ENCODE assay signal across 33 cellular contexts in the genomic region with DNA sequence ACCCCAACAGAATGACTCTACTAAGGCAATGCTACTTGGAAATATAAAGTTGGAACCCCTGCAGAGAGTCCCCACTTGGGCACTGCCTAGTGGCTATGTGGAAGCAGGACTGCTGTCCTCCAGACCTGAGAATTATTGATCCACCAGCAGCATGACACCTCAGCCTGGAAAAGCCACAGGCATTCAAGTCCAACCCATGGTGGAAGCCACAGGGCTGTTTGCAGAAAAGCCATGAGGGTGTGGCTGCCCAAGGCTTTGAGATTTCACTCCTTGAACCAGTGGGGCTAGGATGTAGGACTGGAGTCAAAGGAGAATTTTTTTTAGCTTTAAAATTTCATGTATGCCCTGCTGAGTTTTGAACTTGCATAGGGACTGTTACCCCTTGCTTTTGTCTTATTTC. TPM values are rescaled to one million over a fixed set of nuclear protein-coding genes. Genes with fewer than 3 reads are reported as not detected.
"Had no signal": no experiment of that assay in that cellular context is flagged by ENCODE, and none has a peak within 500 bp of the region (broad histone marks: within the 10 kb centered on the region; RNA-seq: fewer than 3 reads in every experiment).

No MANE protein-coding gene starts in this region.

- H3K27ac ChIP-seq: brain microvascular endothelial cell, coronary artery, dorsolateral prefrontal cortex, esophagus muscularis mucosa, foreskin keratinocyte, gastrocnemius medialis, heart left ventricle had no signal

- H3K36me3 ChIP-seq: brain microvascular endothelial cell, esophagus muscularis mucosa, gastrocnemius medialis, heart left ventricle had no signal

- DNase-seq: activated CD4-positive, alpha-beta T cell treated with anti-CD3 and anti-CD28 coated beads for 36 hours; activated CD4-positive, alpha-beta T cell treated with anti-CD3 and anti-CD28 coated beads, Interleukin-2, amount 10 ng/mL, durations not matched to agents 7 days and 5 days; activated CD4-positive, alpha-beta T cell treated with anti-CD3 and anti-CD28 coated beads, Interleukin-2, amount 50 U/mL, for 48 hours; activated CD4-positive, CD25-positive, alpha-beta regulatory T cell; activated CD4-positive, CD25-positive, alpha-beta regulatory T cell treated with anti-CD3 and anti-CD28 coated beads, Interleukin-2, amount 50 U/mL, for 72 hours; activated CD8-positive, alpha-beta memory T cell treated with anti-CD3 and anti-CD28 coated beads for 24 hours; activated CD8-positive, alpha-beta T cell treated with anti-CD3 and anti-CD28 coated beads for 36 hours; activated effector memory CD4-positive, alpha-beta T cell treated with Interleukin-2 at 50 U/mL for 16 hours; activated gamma-delta T cell treated with Interleukin-2 at 50 U/mL for 16 hours; activated naive CD4-positive, alpha-beta T cell treated with anti-CD3 and anti-CD28 coated beads, Interleukin-2, amount 50 U/mL, for 16 hours; activated naive CD4-positive, alpha-beta T cell treated with Interleukin-2 at 50 U/mL for 16 hours; activated T-cell treated with anti-CD3 and anti-CD28 coated beads, Interleukin-2, amount 50 U/mL, for 4 hours; amniotic stem cell; anterior cingulate cortex; brain microvascular endothelial cell; dorsolateral prefrontal cortex; effector memory CD4-positive, alpha-beta T cell; erythroblast; foreskin keratinocyte; gastrocnemius medialis; glutamatergic neuron; heart left ventricle; T-helper 2 cell had no signal

- H3K4me1 Mint-ChIP-seq: activated CD4-positive, alpha-beta T cell treated with anti-CD3 and anti-CD28 coated beads for 36 hours; activated CD4-positive, alpha-beta T cell treated with anti-CD3 and anti-CD28 coated beads, Interleukin-2, amount 10 ng/mL, durations not matched to agents 7 days and 5 days; activated T-helper 17 cell treated with anti-CD3 and anti-CD28 coated beads, Interleukin-2, amount 50 U/mL, for 72 hours; central memory CD8-positive, alpha-beta T cell had no signal

- H3K4me3 Mint-ChIP-seq: activated CD4-positive, alpha-beta T cell treated with anti-CD3 and anti-CD28 coated beads for 36 hours; activated CD4-positive, alpha-beta T cell treated with anti-CD3 and anti-CD28 coated beads, Interleukin-2, amount 10 ng/mL, durations not matched to agents 7 days and 5 days; activated CD8-positive, alpha-beta T cell treated with anti-CD3 and anti-CD28 coated beads for 36 hours; activated naive CD8-positive, alpha-beta T cell; activated T-cell treated with anti-CD3 and anti-CD28 coated beads, Interleukin-2, amount 50 U/mL, for 4 hours; activated T-helper 17 cell treated with anti-CD3 and anti-CD28 coated beads, Interleukin-2, amount 50 U/mL, for 72 hours; central memory CD8-positive, alpha-beta T cell; dendritic cell treated with granulocyte-macrophage colony-stimulating factor and Interleukin-4, amounts not matched to agents 40 ng/mL and 50 ng/mL, for 4 days had no signal

- ATAC-seq: activated CD4-positive, alpha-beta T cell treated with anti-CD3 and anti-CD28 coated beads for 36 hours; activated CD8-positive, alpha-beta T cell treated with anti-CD3 and anti-CD28 coated beads for 36 hours; activated T-cell treated with anti-CD3 and anti-CD28 coated beads, Interleukin-2, amount 50 U/mL, for 4 hours; activated T-helper 17 cell treated with anti-CD3 and anti-CD28 coated beads, Interleukin-2, amount 50 U/mL, for 72 hours; foreskin keratinocyte; gastrocnemius medialis; heart left ventricle had no signal

- H3K27me3 ChIP-seq: brain microvascular endothelial cell, esophagus muscularis mucosa, heart left ventricle had no signal

- H3K4me3 ChIP-seq: coronary artery, dorsolateral prefrontal cortex, esophagus muscularis mucosa, gastrocnemius medialis, heart left ventricle had no signal

- H3K4me1 ChIP-seq: esophagus muscularis mucosa, foreskin keratinocyte, gastrocnemius medialis, heart left ventricle had no signal

- H3K27ac Mint-ChIP-seq: activated CD4-positive, alpha-beta T cell treated with anti-CD3 and anti-CD28 coated beads for 36 hours; activated CD4-positive, alpha-beta T cell treated with anti-CD3 and anti-CD28 coated beads, Interleukin-2, amount 10 ng/mL, durations not matched to agents 7 days and 5 days; activated CD8-positive, alpha-beta T cell treated with anti-CD3 and anti-CD28 coated beads for 36 hours; activated naive CD8-positive, alpha-beta T cell; activated T-helper 17 cell treated with anti-CD3 and anti-CD28 coated beads, Interleukin-2, amount 50 U/mL, for 72 hours; dendritic cell treated with granulocyte-macrophage colony-stimulating factor and Interleukin-4, amounts not matched to agents 40 ng/mL and 50 ng/mL, for 4 days had no signal

- H3K9me3 Mint-ChIP-seq: activated T-helper 17 cell treated with anti-CD3 and anti-CD28 coated beads, Interleukin-2, amount 50 U/mL, for 72 hours had no signal

RNA-seq across cellular contexts. Expression of a gene that starts 13.6 kb away (rescaled TPM):
- total RNA-seq: activated CD4-positive, alpha-beta T cell treated with anti-CD3 and anti-CD28 coated beads for 36 hours; activated CD4-positive, alpha-beta T cell treated with anti-CD3 and anti-CD28 coated beads, Interleukin-2, amount 10 ng/mL, durations not matched to agents 7 days and 5 days; activated CD8-positive, alpha-beta T cell treated with anti-CD3 and anti-CD28 coated beads for 36 hours; activated T-cell treated with anti-CD3 and anti-CD28 coated beads, Interleukin-2, amount 50 U/mL, for 4 hours; activated T-helper 17 cell treated with anti-CD3 and anti-CD28 coated beads, Interleukin-2, amount 50 U/mL, for 72 hours; astrocyte; bronchial epithelial cell; cardiac septum; esophagus muscularis mucosa; foreskin keratinocyte; gastrocnemius medialis; heart left ventricle; T-helper 1 cell treated with Interleukin-12 subunit alpha and Interleukin-12 subunit beta and Interleukin-4 antibody, amounts not matched to agents 30 ng/mL and 1 ng/mL, for 36 hours had no signal
- polyA plus RNA-seq: foreskin keratinocyte, heart left ventricle had no signal

RNA-seq across cellular contexts. Expression of a gene that starts 38.5 kb away (rescaled TPM):
- total RNA-seq: foreskin keratinocyte had no signal
